Comparison of ENCODE assay signal across 8 cellular contexts in the genomic region with DNA sequence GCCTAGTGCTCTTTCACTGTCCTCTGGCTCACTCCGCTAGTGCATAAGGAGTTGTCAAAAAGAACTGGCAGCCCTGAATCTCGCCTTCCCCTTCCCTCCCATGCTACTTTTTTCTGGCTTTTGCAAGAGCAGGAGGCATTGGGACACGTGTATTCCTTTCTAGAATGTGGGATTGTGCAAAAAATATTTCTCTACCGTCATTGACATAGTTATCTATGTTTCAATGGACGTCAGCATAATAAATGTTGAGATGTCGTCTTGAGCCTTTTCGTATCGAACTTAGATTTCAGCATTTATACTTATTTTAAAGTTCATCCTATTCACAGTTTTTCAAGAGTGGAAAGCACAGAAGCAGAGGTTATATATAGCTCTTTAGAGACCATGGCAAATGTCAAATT. TPM values are rescaled to one million over a fixed set of nuclear protein-coding genes. Genes with fewer than 3 reads are reported as not detected.
DNase-seq lines count a peak whose midpoint lies in the region; ATAC-seq and TF ChIP-seq lines count a peak whose summit lies in the region.

No MANE protein-coding gene starts in this region.

- peaks cover 25% of the 10 kb centered on the region for H3K36me3 ChIP-seq in CD4-positive, alpha-beta memory T cell (ENCODE audit: insufficient read depth, low read length)
- peaks cover 15% of the 10 kb centered on the region for H3K36me3 ChIP-seq in PC-9 (ENCODE audit: low read depth)
- H3K36me3 ChIP-seq in osteoblast (ENCODE audit: insufficient read depth, low read length): peaks cover 15% of the 10 kb centered on the region

- H3K27ac Mint-ChIP-seq in CD4-positive, alpha-beta memory T cell: peak overlapping the region; percentile 98 to 99 (median 99)

- CTCF ChIA-PET in CD4-positive, alpha-beta memory T cell (lab: Charles Lee; ENCODE audit: partially characterized antibody): interaction anchor here (1.4 kb wide), 1 partner anchor 36 kb away, joined by 6 read pairs; no protein-coding TSS in a partner anchor
- CTCF ChIA-PET in PC-9 (lab: Charles Lee): interaction anchor here (0.6 kb wide), 1 partner anchor 392 kb away, joined by 3 read pairs; no protein-coding TSS in a partner anchor

- H3K79me2 ChIP-seq in PC-9 (ENCODE audit: low read depth): peaks cover 20% of the 10 kb centered on the region
- H3K79me2 ChIP-seq in osteoblast (ENCODE audit: insufficient read depth, low read length): peaks cover 16% of the 10 kb centered on the region

- H4K20me1 ChIP-seq in PC-9 (ENCODE audit: insufficient read depth): peaks cover 5% of the 10 kb centered on the region; the same call in 1 of the 2 replicates
- no peaks in the 10 kb centered on the region for H4K20me1 ChIP-seq in osteoblast (ENCODE audit: insufficient read depth, low read length)

- H3K27me3 ChIP-seq in CD4-positive, alpha-beta memory T cell (ENCODE audit: insufficient read depth, low read length): no peaks in the 10 kb centered on the region
- H3K27me3 ChIP-seq in PC-9 (ENCODE audit: insufficient read depth, low read depth) (no peaks in the 10 kb centered on the region), osteoblast (ENCODE audit: insufficient read depth, low read length) (peaks cover 4% of the 10 kb centered on the region)

- peaks cover 0 to 7% (median 0%) of the 10 kb centered on the region in 8 donors for H3K9me3 Mint-ChIP-seq in CD4-positive, alpha-beta memory T cell

- peak overlapping the region; percentile 91 for H3K4me2 ChIP-seq in PC-9
- peak overlapping the region; percentile 95 for H3K4me2 ChIP-seq in osteoblast (ENCODE audit: insufficient read depth, low read length)

- H3K4me1 Mint-ChIP-seq in CD4-positive, alpha-beta memory T cell: peaks cover 17 to 38% (median 20%) of the 10 kb centered on the region in 4 donors

- BruUV-seq in PC-9 (replicated peaks; lab: Mats Ljungman, UMichigan): TSS peak; percentile 65

- TF ChIP-seq CTCF in PC-9 (conservative IDR thresholded peaks at IDR 0.05): no peak
- no peak for TF ChIP-seq CTCF in epithelial cell of esophagus (IDR thresholded peaks at IDR 0.05; ENCODE audit: insufficient read depth, low read depth, low read length, missing control alignments)
- no peak for TF ChIP-seq CTCF in osteoblast (IDR thresholded peaks at IDR 0.05; ENCODE audit: extremely low read depth, low read depth, low read length)

- H3K9me2 ChIP-seq in PC-9 (ENCODE audit: insufficient read depth): no peaks in the 10 kb centered on the region

- H3K4me3 ChIP-seq in CD4-positive, alpha-beta memory T cell (ENCODE audit: low read length in 2 of 2): peak overlapping the region; percentile 67 to 93
- H3K4me3 ChIP-seq in PC-9 (peak overlapping the region; percentile 83), epithelial cell of esophagus (ENCODE audit: low read length) (peak overlapping the region; percentile 54), osteoblast (ENCODE audit: insufficient read depth, low read length) (peak overlapping the region; percentile 95)

- H3K9me3 ChIP-seq in CD4-positive, alpha-beta memory T cell (ENCODE audit: control insufficient read depth in 1 of 2, low read length in 2 of 2): no peaks in the 10 kb centered on the region
- H3K9me3 ChIP-seq in PC-9 (ENCODE audit: insufficient read depth, low read depth) (no peaks in the 10 kb centered on the region), osteoblast (ENCODE audit: low read depth, low read length) (no peaks in the 10 kb centered on the region)

- H2AFZ ChIP-seq in PC-9 (peak overlapping the region; percentile 76), osteoblast (ENCODE audit: low read length) (peak overlapping the region; percentile 96)

- POLR2A ChIA-PET in CD4-positive, alpha-beta memory T cell (lab: Charles Lee; ENCODE audit: partially characterized antibody): interaction anchor here (0.6 to 1.5 kb wide), 5 partner anchors 13 to 153 kb away, joined by 3 to 6 read pairs (median 3); partner anchors contain the start of gene CPED1
- POLR2A ChIA-PET in PC-9 (lab: Charles Lee; ENCODE audit: unreplicated experiment): no interaction called here

- DNase-seq in CD4-positive, alpha-beta memory T cell: no peak
- DNase-seq in PC-9 (no peak), epithelial cell of esophagus (ENCODE audit: low read depth) (no peak), osteoblast (ENCODE audit: insufficient read length, low spot score, missing footprints) (no peak), SKM-1 treated with dmso at 0.1 percent for 144 hours (lab: John Stamatoyannopoulos, UW; ENCODE audit: unreplicated experiment) (no peak), NCI-H524 treated with DMSO at 0.1 percent for 48 hours (lab: John Stamatoyannopoulos, UW) (no peak)

- H3K4me3 Mint-ChIP-seq in CD4-positive, alpha-beta memory T cell: peak overlapping the region; percentile 91 to 99 (median 96)

- H3K36me3 Mint-ChIP-seq in CD4-positive, alpha-beta memory T cell: peaks cover 12 to 40% of the 10 kb centered on the region in 2 donors

- H3K27me3 Mint-ChIP-seq in CD4-positive, alpha-beta memory T cell: peaks cover 4 to 12% of the 10 kb centered on the region in 2 donors

- intact Hi-C loops in CD4-positive, alpha-beta memory T cell (cut with micrococcal nuclease): loop anchor here (5.0 kb wide), 2 partner anchors 94 to 581 kb away; partner anchors contain the start of gene TSPAN12
- intact Hi-C loops in PC-9 (cut with micrococcal nuclease; ENCODE audit: unreplicated experiment): loop anchor here (2.0 to 10.0 kb wide), 3 partner anchors 35 to 367 kb away; no protein-coding TSS in a partner anchor

- peaks cover 27% of the 10 kb centered on the region for H3K4me1 ChIP-seq in CD4-positive, alpha-beta memory T cell (ENCODE audit: insufficient read depth, low read length)
- H3K4me1 ChIP-seq in PC-9 (replicated peaks; ENCODE audit: insufficient read depth) (peaks cover 24% of the 10 kb centered on the region), osteoblast (ENCODE audit: insufficient read depth, low read length) (peaks cover 12% of the 10 kb centered on the region)

- H3K27ac ChIP-seq in CD4-positive, alpha-beta memory T cell (ENCODE audit: low read depth, low read length): peak overlapping the region; percentile 99
- H3K27ac ChIP-seq in PC-9: peak overlapping the region; percentile 93
- H3K27ac ChIP-seq in osteoblast (ENCODE audit: low read depth, low read length): peak overlapping the region; percentile 93

- H3F3A ChIP-seq in PC-9 (ENCODE audit: insufficient read depth, low read depth): peaks cover 9% of the 10 kb centered on the region

- ATAC-seq in HG03442 (IDR thresholded peaks at IDR 0.05; ENCODE audit: unreplicated experiment) (no peak), GM18502 (IDR thresholded peaks at IDR 0.05; ENCODE audit: poor library complexity, unreplicated experiment) (no peak)

RNA-seq across cellular contexts. Expression of gene ING3, which starts 0.7 kb away (rescaled TPM):
- 10 to 100 TPM; 24.1 to 26.5 TPM for total RNA-seq in CD4-positive, alpha-beta memory T cell
- polyA plus RNA-seq in CD4-positive, alpha-beta memory T cell: 10 to 100 TPM; 29.7 to 32.2 TPM
- total RNA-seq in PC-9 (2021) (10.9 and 16.4 TPM in 2 replicates), osteoblast (16.6 and 17.7 TPM in 2 replicates)

RNA-seq across cellular contexts. Expression of gene CPED1, which starts 37.2 kb away (rescaled TPM):
- total RNA-seq in CD4-positive, alpha-beta memory T cell: under 1 TPM in 1 of 2 experiments, not detected in 1; 0.32 TPM
- polyA plus RNA-seq in CD4-positive, alpha-beta memory T cell: not detected
- total RNA-seq in PC-9 (2021) (1.2 and 2.4 TPM in 2 replicates), osteoblast (30.8 and 37.4 TPM in 2 replicates)
